3 cellular contexts compared by ENCODE assay signal in genomic region chr17:81323411-81323868, GRCh38.
TF ChIP-seq lines count a peak whose summit lies in the region.

No MANE protein-coding gene starts in this region.

TF ChIP-seq in liver, 16 proteins besides CTCF, POLR2A, EP300 and RAD21:
- TF ChIP-seq, protein P1, sequence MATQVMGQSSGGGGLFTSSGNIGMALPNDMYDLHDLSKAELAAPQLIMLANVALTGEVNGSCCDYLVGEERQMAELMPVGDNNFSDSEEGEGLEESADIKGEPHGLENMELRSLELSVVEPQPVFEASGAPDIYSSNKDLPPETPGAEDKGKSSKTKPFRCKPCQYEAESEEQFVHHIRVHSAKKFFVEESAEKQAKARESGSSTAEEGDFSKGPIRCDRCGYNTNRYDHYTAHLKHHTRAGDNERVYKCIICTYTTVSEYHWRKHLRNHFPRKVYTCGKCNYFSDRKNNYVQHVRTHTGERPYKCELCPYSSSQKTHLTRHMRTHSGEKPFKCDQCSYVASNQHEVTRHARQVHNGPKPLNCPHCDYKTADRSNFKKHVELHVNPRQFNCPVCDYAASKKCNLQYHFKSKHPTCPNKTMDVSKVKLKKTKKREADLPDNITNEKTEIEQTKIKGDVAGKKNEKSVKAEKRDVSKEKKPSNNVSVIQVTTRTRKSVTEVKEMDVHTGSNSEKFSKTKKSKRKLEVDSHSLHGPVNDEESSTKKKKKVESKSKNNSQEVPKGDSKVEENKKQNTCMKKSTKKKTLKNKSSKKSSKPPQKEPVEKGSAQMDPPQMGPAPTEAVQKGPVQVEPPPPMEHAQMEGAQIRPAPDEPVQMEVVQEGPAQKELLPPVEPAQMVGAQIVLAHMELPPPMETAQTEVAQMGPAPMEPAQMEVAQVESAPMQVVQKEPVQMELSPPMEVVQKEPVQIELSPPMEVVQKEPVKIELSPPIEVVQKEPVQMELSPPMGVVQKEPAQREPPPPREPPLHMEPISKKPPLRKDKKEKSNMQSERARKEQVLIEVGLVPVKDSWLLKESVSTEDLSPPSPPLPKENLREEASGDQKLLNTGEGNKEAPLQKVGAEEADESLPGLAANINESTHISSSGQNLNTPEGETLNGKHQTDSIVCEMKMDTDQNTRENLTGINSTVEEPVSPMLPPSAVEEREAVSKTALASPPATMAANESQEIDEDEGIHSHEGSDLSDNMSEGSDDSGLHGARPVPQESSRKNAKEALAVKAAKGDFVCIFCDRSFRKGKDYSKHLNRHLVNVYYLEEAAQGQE (IDR thresholded peaks at IDR 0.05), result no peak
- TF ChIP-seq, protein P2, sequence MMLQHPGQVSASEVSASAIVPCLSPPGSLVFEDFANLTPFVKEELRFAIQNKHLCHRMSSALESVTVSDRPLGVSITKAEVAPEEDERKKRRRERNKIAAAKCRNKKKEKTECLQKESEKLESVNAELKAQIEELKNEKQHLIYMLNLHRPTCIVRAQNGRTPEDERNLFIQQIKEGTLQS (IDR thresholded peaks at IDR 0.05), result no peak
- peak in 1 of 2 donors; percentile 62 for TF ChIP-seq JUND (IDR thresholded peaks at IDR 0.05)
- no peak for TF ChIP-seq HNF4G (IDR thresholded peaks at IDR 0.05)
- TF ChIP-seq TAF1 (conservative IDR thresholded peaks at IDR 0.05), result no peak
- peak; percentile 44 for TF ChIP-seq ZBTB33 (IDR thresholded peaks at IDR 0.05)
- TF ChIP-seq SP1 (IDR thresholded peaks at IDR 0.05), result peak; percentile 66
- TF ChIP-seq YY1 (IDR thresholded peaks at IDR 0.05), result peak; percentile 58
- TF ChIP-seq HNF4A (conservative IDR thresholded peaks at IDR 0.05), result peak in 1 of 2 donors; percentile 72
- no peak for TF ChIP-seq NR2F2 (IDR thresholded peaks at IDR 0.05)
- TF ChIP-seq FOXA1 (IDR thresholded peaks at IDR 0.05), result no peak
- TF ChIP-seq MAX (IDR thresholded peaks at IDR 0.05), result peak; percentile 85
- TF ChIP-seq EGR1 (IDR thresholded peaks at IDR 0.05; ENCODE audit: low read depth in 2 of 2), result no peak
- TF ChIP-seq FOXA2 (IDR thresholded peaks at IDR 0.05), result no peak
- TF ChIP-seq GABPA (IDR thresholded peaks at IDR 0.05 in 1 of 2, conservative IDR thresholded peaks at IDR 0.05 in 1 of 2), result peak in 1 of 2 donors; percentile 61
- peak; percentile 74 to 90 for TF ChIP-seq RXRA (IDR thresholded peaks at IDR 0.05)

TF ChIP-seq in HepG2, 621 proteins besides CTCF, POLR2A, EP300 and RAD21 (continues in another document):
- TF ChIP-seq TEAD3 (CRISPR knock-in tag; optimal IDR thresholded peaks at IDR 0.05; ENCODE audit: borderline replicate concordance) (no peak), ZNF142 (CRISPR knock-in tag; IDR thresholded peaks at IDR 0.05) (no peak), FOXK1 (CRISPR knock-in tag; IDR thresholded peaks at IDR 0.05; ENCODE audit: borderline replicate concordance, low read depth) (no peak), ZSCAN31 (CRISPR knock-in tag; IDR thresholded peaks at IDR 0.05; ENCODE audit: low read depth) (no peak), SRY (CRISPR knock-in tag; IDR thresholded peaks at IDR 0.05) (no peak), RXRB (CRISPR knock-in tag; IDR thresholded peaks at IDR 0.05; ENCODE audit: borderline replicate concordance) (no peak), WIZ (CRISPR knock-in tag; IDR thresholded peaks at IDR 0.05) (no peak), SMAD1 (CRISPR knock-in tag; IDR thresholded peaks at IDR 0.05; ENCODE audit: borderline replicate concordance, low read depth) (no peak)

TF ChIP-seq in SK-N-SH treated with all-trans-retinoic acid at 6 μM for 48 hours, 23 proteins besides CTCF, POLR2A, EP300 and RAD21:
- TF ChIP-seq ZNF70 (CRISPR knock-in tag; IDR thresholded peaks at IDR 0.05) (peak; percentile 60; the same call in 1 of the 2 replicates), ZFP30 (CRISPR knock-in tag; IDR thresholded peaks at IDR 0.05) (no peak), ZC3H10 (CRISPR knock-in tag; IDR thresholded peaks at IDR 0.05) (no peak), SNAI2 (CRISPR knock-in tag; IDR thresholded peaks at IDR 0.05) (no peak), CSRNP3 (CRISPR knock-in tag; IDR thresholded peaks at IDR 0.05) (no peak), PATZ1 (CRISPR knock-in tag; IDR thresholded peaks at IDR 0.05; ENCODE audit: borderline replicate concordance) (no peak), ZFP3 (CRISPR knock-in tag; IDR thresholded peaks at IDR 0.05) (no peak), RARB (CRISPR knock-in tag; IDR thresholded peaks at IDR 0.05) (no peak), ZNF565 (CRISPR knock-in tag; conservative IDR thresholded peaks at IDR 0.05; ENCODE audit: low read depth) (0 out of 2 replicates have a peak, but pooled peaks have one; percentile 73), CREB5 (CRISPR knock-in tag; IDR thresholded peaks at IDR 0.05; ENCODE audit: low read depth) (no peak), BACH2 (CRISPR knock-in tag; IDR thresholded peaks at IDR 0.05; ENCODE audit: borderline replicate concordance) (no peak), ZNF8 (CRISPR knock-in tag; IDR thresholded peaks at IDR 0.05) (peak; percentile 59; the same call in 1 of the 2 replicates), TOX (CRISPR knock-in tag; IDR thresholded peaks at IDR 0.05; ENCODE audit: borderline replicate concordance) (no peak), GLIS3 (CRISPR knock-in tag; IDR thresholded peaks at IDR 0.05) (no peak), OSR1 (CRISPR knock-in tag; IDR thresholded peaks at IDR 0.05) (no peak), ISL1 (CRISPR knock-in tag; IDR thresholded peaks at IDR 0.05) (no peak), CSDC2 (CRISPR knock-in tag; IDR thresholded peaks at IDR 0.05) (no peak), ESRRG (CRISPR knock-in tag; IDR thresholded peaks at IDR 0.05) (no peak), TCF4 (CRISPR knock-in tag; IDR thresholded peaks at IDR 0.05; ENCODE audit: borderline replicate concordance) (peak; percentile 85; the same call in 1 of the 2 replicates), ARNTL (CRISPR knock-in tag; IDR thresholded peaks at IDR 0.05; ENCODE audit: borderline replicate concordance, low read depth) (no peak), PPARA (CRISPR knock-in tag; IDR thresholded peaks at IDR 0.05; ENCODE audit: borderline replicate concordance) (peak; percentile 76; the same call in 1 of the 2 replicates)
- TF ChIP-seq, protein P3, sequence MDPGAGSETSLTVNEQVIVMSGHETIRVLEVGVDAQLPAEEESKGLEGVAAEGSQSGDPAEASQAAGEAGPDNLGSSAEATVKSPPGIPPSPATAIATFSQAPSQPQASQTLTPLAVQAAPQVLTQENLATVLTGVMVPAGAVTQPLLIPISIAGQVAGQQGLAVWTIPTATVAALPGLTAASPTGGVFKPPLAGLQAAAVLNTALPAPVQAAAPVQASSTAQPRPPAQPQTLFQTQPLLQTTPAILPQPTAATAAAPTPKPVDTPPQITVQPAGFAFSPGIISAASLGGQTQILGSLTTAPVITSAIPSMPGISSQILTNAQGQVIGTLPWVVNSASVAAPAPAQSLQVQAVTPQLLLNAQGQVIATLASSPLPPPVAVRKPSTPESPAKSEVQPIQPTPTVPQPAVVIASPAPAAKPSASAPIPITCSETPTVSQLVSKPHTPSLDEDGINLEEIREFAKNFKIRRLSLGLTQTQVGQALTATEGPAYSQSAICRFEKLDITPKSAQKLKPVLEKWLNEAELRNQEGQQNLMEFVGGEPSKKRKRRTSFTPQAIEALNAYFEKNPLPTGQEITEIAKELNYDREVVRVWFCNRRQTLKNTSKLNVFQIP (CRISPR knock-in tag; IDR thresholded peaks at IDR 0.05; ENCODE audit: borderline replicate concordance, low read depth), result no peak
- TF ChIP-seq, protein P4, sequence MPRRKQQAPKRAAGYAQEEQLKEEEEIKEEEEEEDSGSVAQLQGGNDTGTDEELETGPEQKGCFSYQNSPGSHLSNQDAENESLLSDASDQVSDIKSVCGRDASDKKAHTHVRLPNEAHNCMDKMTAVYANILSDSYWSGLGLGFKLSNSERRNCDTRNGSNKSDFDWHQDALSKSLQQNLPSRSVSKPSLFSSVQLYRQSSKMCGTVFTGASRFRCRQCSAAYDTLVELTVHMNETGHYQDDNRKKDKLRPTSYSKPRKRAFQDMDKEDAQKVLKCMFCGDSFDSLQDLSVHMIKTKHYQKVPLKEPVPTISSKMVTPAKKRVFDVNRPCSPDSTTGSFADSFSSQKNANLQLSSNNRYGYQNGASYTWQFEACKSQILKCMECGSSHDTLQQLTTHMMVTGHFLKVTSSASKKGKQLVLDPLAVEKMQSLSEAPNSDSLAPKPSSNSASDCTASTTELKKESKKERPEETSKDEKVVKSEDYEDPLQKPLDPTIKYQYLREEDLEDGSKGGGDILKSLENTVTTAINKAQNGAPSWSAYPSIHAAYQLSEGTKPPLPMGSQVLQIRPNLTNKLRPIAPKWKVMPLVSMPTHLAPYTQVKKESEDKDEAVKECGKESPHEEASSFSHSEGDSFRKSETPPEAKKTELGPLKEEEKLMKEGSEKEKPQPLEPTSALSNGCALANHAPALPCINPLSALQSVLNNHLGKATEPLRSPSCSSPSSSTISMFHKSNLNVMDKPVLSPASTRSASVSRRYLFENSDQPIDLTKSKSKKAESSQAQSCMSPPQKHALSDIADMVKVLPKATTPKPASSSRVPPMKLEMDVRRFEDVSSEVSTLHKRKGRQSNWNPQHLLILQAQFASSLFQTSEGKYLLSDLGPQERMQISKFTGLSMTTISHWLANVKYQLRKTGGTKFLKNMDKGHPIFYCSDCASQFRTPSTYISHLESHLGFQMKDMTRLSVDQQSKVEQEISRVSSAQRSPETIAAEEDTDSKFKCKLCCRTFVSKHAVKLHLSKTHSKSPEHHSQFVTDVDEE (CRISPR knock-in tag; IDR thresholded peaks at IDR 0.05), result peak; percentile 94
